Comparison of ENCODE assay signal across 1 cellular context in genomic region chr10:121077331-121077730, GRCh38.
TF ChIP-seq lines count a peak whose summit lies in the region.

No MANE protein-coding gene starts in this region.

TF ChIP-seq in WTC11, 78 proteins besides CTCF, POLR2A, EP300 and RAD21 (continued from another document):
- TF ChIP-seq ATF2 (CRISPR knock-in tag; IDR thresholded peaks at IDR 0.05; ENCODE audit: borderline replicate concordance, low read depth), result no peak
TF ChIP-seq in WTC11: peak in this region for 0.
